ENCODE assay signal across 8 cellular contexts in genomic region chr10:72308320-72308987, GRCh38. TPM values are rescaled to one million over a fixed set of nuclear protein-coding genes. Genes with fewer than 3 reads are reported as not detected.
DNase-seq lines count a peak whose midpoint lies in the region; ATAC-seq lines count a peak whose summit lies in the region.

No MANE protein-coding gene starts in this region.

- no peaks in the 10 kb centered on the region for H3K27me3 ChIP-seq in effector memory CD4-positive, alpha-beta T cell (replicated peaks; ENCODE audit: control insufficient read depth, insufficient read depth, low read length, poor library complexity, severe bottlenecking)

- peaks cover 41 to 81% (median 66%) of the 10 kb centered on the region in 4 donors for H3K4me1 Mint-ChIP-seq in naive thymus-derived CD8-positive, alpha-beta T cell

- peak overlapping the region in 5 of 10 donors; percentile 18 to 50 (median 38) for H3K4me3 Mint-ChIP-seq in naive thymus-derived CD8-positive, alpha-beta T cell

- peak overlapping the region; percentile 7 for H3K27ac ChIP-seq in effector memory CD4-positive, alpha-beta T cell (ENCODE audit: insufficient read depth, low read length, poor library complexity, severe bottlenecking)

- no peak for ATAC-seq in naive thymus-derived CD8-positive, alpha-beta T cell

- H3K4me3 ChIP-seq in effector memory CD4-positive, alpha-beta T cell (ENCODE audit: insufficient read depth, low read depth, low read length, poor library complexity, severe bottlenecking): no peak overlapping the region

- peaks cover 29% of the 10 kb centered on the region for H3K4me1 ChIP-seq in effector memory CD4-positive, alpha-beta T cell (ENCODE audit: control insufficient read depth, insufficient read depth, low read length, poor library complexity, severe bottlenecking)

- no peaks in the 10 kb centered on the region for H3K36me3 ChIP-seq in effector memory CD4-positive, alpha-beta T cell (ENCODE audit: control insufficient read depth, insufficient read depth, low read length)

- peak overlapping the region in 9 of 10 donors; percentile 44 to 85 (median 71) for H3K27ac Mint-ChIP-seq in naive thymus-derived CD8-positive, alpha-beta T cell

- no peaks in the 10 kb centered on the region for H3K36me3 Mint-ChIP-seq in naive thymus-derived CD8-positive, alpha-beta T cell

- H3K9me3 Mint-ChIP-seq in naive thymus-derived CD8-positive, alpha-beta T cell: no peaks in the 10 kb centered on the region

- POLR2A ChIA-PET in naive thymus-derived CD8-positive, alpha-beta T cell (lab: Charles Lee): interaction anchor here (0.6 to 15.6 kb wide), 4 partner anchors 9 to 238 kb away, joined by 3 to 292 read pairs (median 5); no protein-coding TSS in a partner anchor

- no peaks in the 10 kb centered on the region for H3K9me3 ChIP-seq in effector memory CD4-positive, alpha-beta T cell (ENCODE audit: control insufficient read depth, low read length)

- peak; percentile 66 for DNase-seq in DMS53 (lab: John Stamatoyannopoulos, UW)
- no peak for DNase-seq in DMS53 treated with DMSO at 0.1 percent for 48 hours (lab: John Stamatoyannopoulos, UW; ENCODE audit: unreplicated experiment)
- peak; percentile 70 for DNase-seq in RKO (ENCODE audit: low spot score)
- DNase-seq in effector memory CD4-positive, alpha-beta T cell: no peak
- no peak for DNase-seq in naive thymus-derived CD8-positive, alpha-beta T cell
- DNase-seq in NAMALWA (ENCODE audit: low spot score): no peak
- no peak for DNase-seq in NCI-H187 treated with DMSO at 0.1 percent for 48 hours (lab: John Stamatoyannopoulos, UW)
- DNase-seq in effector CD4-positive, alpha-beta T cell: no peak

- no peaks in the 10 kb centered on the region for H3K27me3 Mint-ChIP-seq in naive thymus-derived CD8-positive, alpha-beta T cell

RNA-seq across cellular contexts. Expression of gene DDIT4, which starts 34.7 kb away (rescaled TPM):
- 10 to 100 TPM; 23.8 to 29.6 TPM for total RNA-seq in naive thymus-derived CD8-positive, alpha-beta T cell
- 100 to 1,000 TPM in 2 of 3 donors, 10 to 100 TPM in 1; 68.0 to 190 (median 189) TPM for polyA plus RNA-seq in naive thymus-derived CD8-positive, alpha-beta T cell

RNA-seq across cellular contexts. Expression of gene DNAJB12, which starts 46.3 kb away (rescaled TPM):
- total RNA-seq in naive thymus-derived CD8-positive, alpha-beta T cell: 10 to 100 TPM; 25.5 to 27.9 TPM
- polyA plus RNA-seq in naive thymus-derived CD8-positive, alpha-beta T cell: 10 to 100 TPM; 13.1 to 25.0 (median 16.6) TPM

Comparison
In these comparisons a context has a peak if more than half of its experiments do, and no peak if none do; other contexts are left out.
1. DNase-seq: peak in DMS53 (single experiment) and RKO (single experiment); none in DMS53 treated with DMSO at 0.1 percent for 48 hours (single experiment), effector memory CD4-positive, alpha-beta T cell (0 of 3), naive thymus-derived CD8-positive, alpha-beta T cell (0 of 10), NAMALWA (single experiment), NCI-H187 treated with DMSO at 0.1 percent for 48 hours (single experiment) and effector CD4-positive, alpha-beta T cell (single experiment).